ENCODE assay signal across 34 cellular contexts in the genomic region with DNA sequence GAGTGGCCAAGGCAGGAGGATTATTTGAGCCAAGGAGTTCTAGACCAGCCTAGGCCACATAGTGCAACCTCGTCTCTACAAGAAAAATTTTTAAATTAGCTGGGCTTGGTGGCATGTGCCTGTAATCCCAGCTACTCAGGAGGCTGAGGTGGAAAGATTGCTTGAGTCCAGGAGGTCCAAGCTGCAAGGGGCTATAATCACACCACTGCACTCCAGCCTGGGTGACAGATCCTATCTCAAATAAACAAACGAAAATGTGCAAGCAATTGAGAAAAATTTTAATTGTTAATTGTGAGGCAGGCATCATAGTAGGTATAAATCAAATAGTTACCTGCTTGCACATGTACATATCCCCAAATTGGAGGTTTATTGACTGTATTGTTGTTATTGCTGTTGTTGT.
"Had no signal": no experiment of that assay in that cellular context is flagged by ENCODE, and none has a peak within 500 bp of the region (broad histone marks: within the 10 kb centered on the region; RNA-seq: fewer than 3 reads in every experiment).

No MANE protein-coding gene starts in this region.

- DNase-seq: Karpas-422, Kasumi-1, MG63, MM.1S, MV-4-11, NCI-H1048, NCI-H1092, NCI-H1092 treated with DMSO at 0.1 percent for 48 hours, NCI-H1105, NCI-H1105 treated with DMSO at 0.1 percent for 48 hours, NCI-H1417, NCI-H1417 treated with DMSO at 0.1 percent for 48 hours, NCI-H1436, NCI-H1436 treated with DMSO at 0.1 percent for 48 hours, NCI-H146, NCI-H1694, NCI-H1694 treated with DMSO at 0.1 percent for 48 hours, NCI-H187, NCI-H187 treated with DMSO at 0.1 percent for 48 hours, NCI-H1930, NCI-H2029, NCI-H2029 treated with DMSO at 0.1 percent for 48 hours, NCI-H2081, NCI-H2081 treated with DMSO at 0.1 percent for 48 hours, NCI-H2107, NCI-H2171, NCI-H2171 treated with DMSO at 0.1 percent for 48 hours, NCI-H2227 treated with DMSO at 0.1 percent for 48 hours, NCI-H226, NCI-H345, NCI-H446, NCI-H446 treated with DMSO at 0.1 percent for 48 hours, NCI-H510A, NCI-H510A treated with DMSO at 0.1 percent for 48 hours had no signal

- H3K4me3 ChIP-seq: MG63 had no signal
